In genomic region chr12:116964740-116965090, GRCh38 we compare ENCODE assay signal across 21 cellular contexts. TPM values are rescaled to one million over a fixed set of nuclear protein-coding genes. Genes with fewer than 3 reads are reported as not detected.
DNase-seq lines count a peak whose midpoint lies in the region; ATAC-seq, FAIRE-seq and TF ChIP-seq lines count a peak whose summit lies in the region.
"Had no signal": no experiment of that assay in that cellular context is flagged by ENCODE, and none has a peak within 500 bp of the region (broad histone marks: within the 10 kb centered on the region; RNA-seq: fewer than 3 reads in every experiment).

No MANE protein-coding gene starts in this region.

- peak overlapping the region in 3 of 5 experiments; percentile 8 to 30 (median 19) for H3K4me3 Mint-ChIP-seq in brain
- H3K4me3 Mint-ChIP-seq: activated CD4-positive, alpha-beta T cell treated with anti-CD3 and anti-CD28 coated beads, Interleukin-2, amount 10 ng/mL, durations not matched to agents 7 days and 5 days; activated naive CD4-positive, alpha-beta T cell treated with anti-CD3 and anti-CD28 coated beads, Interleukin-2, amount 50 U/mL, for 24 hours; activated T-helper 1 cell treated with anti-CD3 and anti-CD28 coated beads, Interleukin-12 subunit alpha, Interleukin-12 subunit beta, Interleukin-2, Interleukin-4 antibody, amounts not matched to agents 30 ng/mL and 10 ng/mL and 1 ng/mL, durations not matched to agents 14 hours and 24 hours and 36 hours; CD8-positive, alpha-beta memory T cell; naive thymus-derived CD4-positive, alpha-beta T cell; T-helper 1 cell treated with Interleukin-12 subunit alpha and Interleukin-12 subunit beta and Interleukin-4 antibody, amounts not matched to agents 30 μg/mL and 1 μg/mL, for 36 hours had no signal

- FAIRE-seq in urothelium cell line (lab: Jason Lieb, UNC), result no peak
- FAIRE-seq: endothelial cell of umbilical vein, H1, HepG2 had no signal

- H3K9me3 Mint-ChIP-seq in brain, result no peaks in the 10 kb centered on the region
- H3K9me3 Mint-ChIP-seq: activated CD4-positive, alpha-beta T cell treated with anti-CD3 and anti-CD28 coated beads, Interleukin-2, amount 10 ng/mL, durations not matched to agents 7 days and 5 days; activated naive CD4-positive, alpha-beta T cell treated with anti-CD3 and anti-CD28 coated beads, Interleukin-2, amount 50 U/mL, for 24 hours; activated T-helper 1 cell treated with anti-CD3 and anti-CD28 coated beads, Interleukin-12 subunit alpha, Interleukin-12 subunit beta, Interleukin-2, Interleukin-4 antibody, amounts not matched to agents 30 ng/mL and 10 ng/mL and 1 ng/mL, durations not matched to agents 14 hours and 24 hours and 36 hours; CD8-positive, alpha-beta memory T cell; naive thymus-derived CD4-positive, alpha-beta T cell; T-helper 1 cell treated with Interleukin-12 subunit alpha and Interleukin-12 subunit beta and Interleukin-4 antibody, amounts not matched to agents 30 μg/mL and 1 μg/mL, for 36 hours had no signal

- no peaks in the 10 kb centered on the region for H3K27me3 Mint-ChIP-seq in brain
- H3K27me3 Mint-ChIP-seq: activated CD4-positive, alpha-beta T cell treated with anti-CD3 and anti-CD28 coated beads, Interleukin-2, amount 10 ng/mL, durations not matched to agents 7 days and 5 days; activated naive CD4-positive, alpha-beta T cell treated with anti-CD3 and anti-CD28 coated beads, Interleukin-2, amount 50 U/mL, for 24 hours; CD8-positive, alpha-beta memory T cell; naive thymus-derived CD4-positive, alpha-beta T cell had no signal

- no peak for TF ChIP-seq CTCF in brain (conservative IDR thresholded peaks at IDR 0.05)

- H3K4me1 Mint-ChIP-seq in brain, result peaks cover 63% of the 10 kb centered on the region

- no peak for ATAC-seq in HG03565 (IDR thresholded peaks at IDR 0.05; ENCODE audit: unreplicated experiment)
- ATAC-seq: heart left ventricle; HepG2; naive thymus-derived CD4-positive, alpha-beta T cell had no signal

- peak; percentile 47 for DNase-seq in DMS79 treated with DMSO at 0.1 percent for 48 hours (lab: John Stamatoyannopoulos, UW)
- DNase-seq in DMS79 (lab: John Stamatoyannopoulos, UW), result no peak
- peak; percentile 87 for DNase-seq in NCI-H1092 treated with DMSO at 0.1 percent for 48 hours (lab: John Stamatoyannopoulos, UW)
- peak; percentile 24 for DNase-seq in NCI-H510A (lab: John Stamatoyannopoulos, UW)
- DNase-seq in hepatic stellate cell (ENCODE audit: low spot score), result no peak
- DNase-seq in urothelium cell line (ENCODE audit: low spot score), result no peak
- DNase-seq: activated CD4-positive, alpha-beta T cell treated with anti-CD3 and anti-CD28 coated beads, Interleukin-2, amount 10 ng/mL, durations not matched to agents 7 days and 5 days; aorta; CD8-positive, alpha-beta memory T cell; central memory CD4-positive, alpha-beta T cell; heart left ventricle; naive thymus-derived CD4-positive, alpha-beta T cell; trophoblast cell had no signal

- H3K27ac Mint-ChIP-seq in brain, result peak overlapping the region; percentile 81 to 95 (median 83)
- H3K27ac Mint-ChIP-seq: activated CD4-positive, alpha-beta T cell treated with anti-CD3 and anti-CD28 coated beads, Interleukin-2, amount 10 ng/mL, durations not matched to agents 7 days and 5 days; activated naive CD4-positive, alpha-beta T cell treated with anti-CD3 and anti-CD28 coated beads, Interleukin-2, amount 50 U/mL, for 24 hours; activated T-helper 1 cell treated with anti-CD3 and anti-CD28 coated beads, Interleukin-12 subunit alpha, Interleukin-12 subunit beta, Interleukin-2, Interleukin-4 antibody, amounts not matched to agents 30 ng/mL and 10 ng/mL and 1 ng/mL, durations not matched to agents 14 hours and 24 hours and 36 hours; T-helper 1 cell treated with Interleukin-12 subunit alpha and Interleukin-12 subunit beta and Interleukin-4 antibody, amounts not matched to agents 30 μg/mL and 1 μg/mL, for 36 hours had no signal

- H3K36me3 Mint-ChIP-seq in brain, result peaks cover 35% of the 10 kb centered on the region

RNA-seq across cellular contexts. Expression of gene FBXW8, which starts 54.0 kb away (rescaled TPM):
- 8.8 TPM for polyA plus RNA-seq in brain (ENCODE audit: insufficient read depth, low read depth, low replicate concordance)

Comparison
In these comparisons a context has a peak if more than half of its experiments do, and no peak if none do; other contexts are left out.
1. DNase-seq: peak in DMS79 treated with DMSO at 0.1 percent for 48 hours (single experiment), NCI-H1092 treated with DMSO at 0.1 percent for 48 hours (single experiment) and NCI-H510A (single experiment); none in DMS79 (single experiment), hepatic stellate cell (single experiment) and urothelium cell line (single experiment).